Comparison of ENCODE assay signal across 1 cellular context in genomic region chr14:75156901-75157300, GRCh38.
A peak's percentile ranks its signal among the peaks of the same experiment; 100 is the strongest.
TF ChIP-seq lines count a peak whose summit lies in the region.

No MANE protein-coding gene starts in this region.

TF ChIP-seq in K562, 482 proteins besides CTCF, POLR2A, EP300 and RAD21:
- no peak for TF ChIP-seq HES1 (IDR thresholded peaks at IDR 0.05; ENCODE audit: low read depth)
- 0 out of 2 replicates have a peak, but pooled peaks have one; percentile 11 for TF ChIP-seq GATA2 (CRISPR knock-in tag; IDR thresholded peaks at IDR 0.05)
- TF ChIP-seq ILF3 (IDR thresholded peaks at IDR 0.05; ENCODE audit: borderline replicate concordance), result no peak
- TF ChIP-seq ZNF512 (tag; IDR thresholded peaks at IDR 0.05), result no peak
